In genomic region chr2:126776701-126777619, GRCh38 we compare ENCODE assay signal across 8 cellular contexts.
A peak's percentile ranks its signal among the peaks of the same experiment; 100 is the strongest.
DNase-seq lines count a peak whose midpoint lies in the region; ATAC-seq, FAIRE-seq and TF ChIP-seq lines count a peak whose summit lies in the region.

No MANE protein-coding gene starts in this region.

- H3K36me3 Mint-ChIP-seq in neural progenitor cell = no peaks in the 10 kb centered on the region

- H3K27me3 Mint-ChIP-seq in neural progenitor cell (ENCODE audit: insufficient read depth, low read depth) = peaks cover 20% of the 10 kb centered on the region

- H3F3A ChIP-seq in neural progenitor cell (ENCODE audit: low read depth) = peaks cover 14% of the 10 kb centered on the region

- peaks cover 40% of the 10 kb centered on the region for H3K4me1 Mint-ChIP-seq in neural progenitor cell

- H3K4me3 ChIP-seq in neural progenitor cell = peak overlapping the region; percentile 86
- peak overlapping the region; percentile 48 to 75 (median 64) for H3K4me3 ChIP-seq in stomach

- FAIRE-seq in HTR-8/SVneo (lab: Jason Lieb, UNC) = peak; percentile 87

- H3K4me1 ChIP-seq in neural progenitor cell (peaks cover 12% of the 10 kb centered on the region), stomach (peaks cover 0 to 13% (median 12%) of the 10 kb centered on the region in 4 donors)

- ATAC-seq in GM21423 (IDR thresholded peaks at IDR 0.05; ENCODE audit: unreplicated experiment) = peak; percentile 83

- peaks cover 14% of the 10 kb centered on the region for H3K27me3 ChIP-seq in neural progenitor cell
- peaks cover 0 to 8% (median 4%) of the 10 kb centered on the region in 3 donors for H3K27me3 ChIP-seq in stomach

- TF ChIP-seq CTCF in neural progenitor cell (IDR thresholded peaks at IDR 0.05) (no peak), stomach (IDR thresholded peaks at IDR 0.05) (peak in 5 of 7 experiments; percentile 72 to 88 (median 84))

- 0 to 1% (median 1%) methylated on average over 38 to 66 of the region's 66 CpGs for whole genome bisulfite sequencing in stomach, 5 donors

- peak overlapping the region; percentile 97 for H3K4me2 ChIP-seq in neural progenitor cell

- H3K27ac ChIP-seq in neural progenitor cell (no peak overlapping the region), stomach (peak overlapping the region in 4 of 5 donors; percentile 12 to 66 (median 48))

- DNase-seq in DMS153 (lab: John Stamatoyannopoulos, UW) (peak; percentile 49), HTR-8/SVneo (ENCODE audit: insufficient read length, low spot score) (peak; percentile 70), SHP77 treated with DMSO at 0.1 percent for 48 hours (lab: John Stamatoyannopoulos, UW) (peak; percentile 4), foreskin melanocyte (peak; percentile 66), neural progenitor cell (ENCODE audit: low spot score) (peak; percentile 88), stomach (peak; percentile 83)
- peak; percentile 73 for DNase-seq in activated gamma-delta T cell treated with anti-CD3 and anti-CD28 coated beads, Interleukin-2, amount 50 U/mL, for 16 hours (ENCODE audit: low read depth)

- no peaks in the 10 kb centered on the region for H4K20me1 ChIP-seq in neural progenitor cell (ENCODE audit: low read depth)

- H3K9me3 ChIP-seq in neural progenitor cell (ENCODE audit: low read depth) (no peaks in the 10 kb centered on the region), stomach (no peaks in the 10 kb centered on the region)

- peak overlapping the region; percentile 92 for H3K4me3 Mint-ChIP-seq in neural progenitor cell

- H3K9ac ChIP-seq in neural progenitor cell = no peak overlapping the region

- intact Hi-C loops in stomach (cut with DNase I; ENCODE audit: low total_unique reads) = no loop called here

- H3K27ac Mint-ChIP-seq in neural progenitor cell = peak overlapping the region; percentile 94

- peak overlapping the region; percentile 96 for H2AFZ ChIP-seq in neural progenitor cell (replicated peaks)

- TF ChIP-seq POLR2A in stomach (IDR thresholded peaks at IDR 0.05) = no peak

- peaks cover 2% of the 10 kb centered on the region for H3K9me3 Mint-ChIP-seq in neural progenitor cell

- TF ChIP-seq EP300 in stomach (IDR thresholded peaks at IDR 0.05) = no peak

- H3K79me2 ChIP-seq in neural progenitor cell (ENCODE audit: low read depth) = no peaks in the 10 kb centered on the region

- H3K36me3 ChIP-seq in neural progenitor cell (no peaks in the 10 kb centered on the region), stomach (no peaks in the 10 kb centered on the region)

Comparison
In these comparisons a context has a peak if more than half of its experiments do, and no peak if none do; other contexts are left out.
1. DNase-seq: peak in every context shown above with its lines; median percentile 88 in neural progenitor cell; 83 in stomach; 73 in activated gamma-delta T cell treated with anti-CD3 and anti-CD28 coated beads, Interleukin-2, amount 50 U/mL, for 16 hours; 70 in HTR-8/SVneo; 66 in foreskin melanocyte; 49 in DMS153; 4 in SHP77 treated with DMSO at 0.1 percent for 48 hours.